In the genomic region with DNA sequence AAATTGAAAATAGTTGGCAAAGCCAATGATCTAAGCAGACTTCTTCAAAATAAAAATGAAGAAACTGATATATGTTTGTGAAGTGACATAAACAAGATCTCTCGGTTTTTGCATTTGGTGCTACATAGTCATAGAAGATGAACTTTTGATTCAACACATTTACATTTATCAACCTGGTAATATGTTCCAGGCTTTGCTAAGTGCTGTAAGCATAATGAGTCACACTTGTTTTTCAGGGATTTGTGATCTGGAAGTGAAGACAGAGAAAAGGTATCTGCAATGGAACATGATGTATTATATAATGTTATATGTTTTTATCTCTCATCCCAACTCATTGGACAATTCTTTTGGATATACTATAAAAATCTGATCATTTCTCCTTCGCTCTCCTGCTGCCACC, we compare ENCODE assay signal across 26 cellular contexts.
"Had no signal": no experiment of that assay in that cellular context is flagged by ENCODE, and none has a peak within 500 bp of the region (broad histone marks: within the 10 kb centered on the region; RNA-seq: fewer than 3 reads in every experiment).

No MANE protein-coding gene starts in this region.

- H3K79me2 ChIP-seq: hepatocyte had no signal

- H3K27ac ChIP-seq: esophagus muscularis mucosa, gastroesophageal sphincter, hepatocyte, neutrophil, pancreas, prostate gland, sigmoid colon, upper lobe of left lung, vagina had no signal

- H3K4me2 ChIP-seq: hepatocyte had no signal

- ATAC-seq: activated CD8-positive, alpha-beta T cell treated with anti-CD3 and anti-CD28 coated beads for 36 hours; activated T-cell treated with anti-CD3 and anti-CD28 coated beads, Interleukin-2, amount 50 U/mL, for 4 hours; activated T-helper 17 cell treated with anti-CD3 and anti-CD28 coated beads, Interleukin-2, amount 50 U/mL, for 72 hours; gastroesophageal sphincter; left colon; pancreas; stimulated activated effector memory CD8-positive, alpha-beta T cell treated with anti-CD3 and anti-CD28 coated beads, Interleukin-12 subunit alpha, Interleukin-12 subunit beta, amount 100 ng/mL, for 72 hours had no signal

- H3K36me3 ChIP-seq: esophagus muscularis mucosa, gastroesophageal sphincter, neutrophil, pancreas, prostate gland, sigmoid colon, upper lobe of left lung, vagina had no signal

- H3K4me1 ChIP-seq: esophagus muscularis mucosa, gastroesophageal sphincter, pancreas, prostate gland, sigmoid colon, upper lobe of left lung, vagina had no signal

- H3K4me3 ChIP-seq: esophagus muscularis mucosa, gastroesophageal sphincter, hepatocyte, pancreas, prostate gland, sigmoid colon, upper lobe of left lung, vagina had no signal

- H3K9me3 ChIP-seq: esophagus muscularis mucosa, gastroesophageal sphincter, neutrophil, pancreas, prostate gland, sigmoid colon, upper lobe of left lung, vagina had no signal

- H2AFZ ChIP-seq: hepatocyte had no signal

- H3K27me3 ChIP-seq: esophagus muscularis mucosa, gastroesophageal sphincter, hepatocyte, neutrophil, pancreas, sigmoid colon, upper lobe of left lung, vagina had no signal

- DNase-seq: activated B cell treated with CpG ODN at 0.5 μM for 24 hours; activated CD4-positive, alpha-beta T cell treated with anti-CD3 and anti-CD28 coated beads, Interleukin-2, amount 50 U/mL, for 1 hour; activated CD8-positive, alpha-beta T cell treated with anti-CD3 and anti-CD28 coated beads for 36 hours; activated gamma-delta T cell treated with Interleukin-2 at 50 U/mL for 16 hours; activated naive CD4-positive, alpha-beta T cell treated with anti-CD3 and anti-CD28 coated beads, Interleukin-2, amount 50 U/mL, for 16 hours; activated T-cell treated with anti-CD3 and anti-CD28 coated beads, Interleukin-2, amount 50 U/mL, for 4 hours; amygdala; central memory CD4-positive, alpha-beta T cell; kidney; left colon; mammary epithelial cell; naive B cell; nephron progenitor cell; pancreas; sigmoid colon; small intestine; stimulated activated CD4-positive, alpha-beta T cell treated with anti-CD3 and anti-CD28 coated beads, Interleukin-4, amount 100 ng/mL, for 24 hours had no signal
